21 cellular contexts compared by ENCODE assay signal in genomic region chr3:150084128-150084527, GRCh38.
"Had no signal": no experiment of that assay in that cellular context is flagged by ENCODE, and none has a peak within 500 bp of the region (broad histone marks: within the 10 kb centered on the region; RNA-seq: fewer than 3 reads in every experiment).

No MANE protein-coding gene starts in this region.

- H3K27me3 ChIP-seq: body of pancreas, right lobe of liver, thyroid gland had no signal

- H3K27ac Mint-ChIP-seq: activated B cell treated with CpG ODN at 0.5 μM for 24 hours; activated CD8-positive, alpha-beta T cell treated with anti-CD3 and anti-CD28 coated beads for 36 hours; activated naive CD4-positive, alpha-beta T cell treated with anti-CD3 and anti-CD28 coated beads, Interleukin-2, amount 50 U/mL, for 72 hours; nephron progenitor cell; stimulated activated effector memory CD8-positive, alpha-beta T cell treated with anti-CD3 and anti-CD28 coated beads, Interleukin-12 subunit alpha, Interleukin-12 subunit beta, amount 100 ng/mL, for 72 hours; T-helper 2 cell treated with Interferon-gamma antibody and Interleukin-4, amounts not matched to agents 5 μg/mL and 100 μg/mL, for 36 hours had no signal

- H3K4me3 Mint-ChIP-seq: activated B cell treated with CpG ODN at 0.5 μM for 24 hours; activated CD8-positive, alpha-beta T cell treated with anti-CD3 and anti-CD28 coated beads for 36 hours; activated T-cell treated with anti-CD3 and anti-CD28 coated beads, Interleukin-2, amount 50 U/mL, for 4 hours; nephron progenitor cell; stimulated activated effector memory CD8-positive, alpha-beta T cell treated with anti-CD3 and anti-CD28 coated beads, Interleukin-12 subunit alpha, Interleukin-12 subunit beta, amount 100 ng/mL, for 72 hours; T-helper 2 cell treated with Interferon-gamma antibody and Interleukin-4, amounts not matched to agents 5 μg/mL and 100 μg/mL, for 36 hours had no signal

- H3K9me3 Mint-ChIP-seq: activated B cell treated with CpG ODN at 0.5 μM for 24 hours; activated CD8-positive, alpha-beta T cell treated with anti-CD3 and anti-CD28 coated beads for 36 hours; activated naive CD4-positive, alpha-beta T cell treated with anti-CD3 and anti-CD28 coated beads, Interleukin-2, amount 50 U/mL, for 72 hours; activated T-cell treated with anti-CD3 and anti-CD28 coated beads, Interleukin-2, amount 50 U/mL, for 4 hours; stimulated activated effector memory CD8-positive, alpha-beta T cell treated with anti-CD3 and anti-CD28 coated beads, Interleukin-12 subunit alpha, Interleukin-12 subunit beta, amount 100 ng/mL, for 72 hours; T-helper 2 cell treated with Interferon-gamma antibody and Interleukin-4, amounts not matched to agents 5 μg/mL and 100 μg/mL, for 36 hours had no signal

- H3K4me1 ChIP-seq: body of pancreas, prostate gland, right lobe of liver had no signal

- DNase-seq: activated B cell treated with CpG ODN at 0.5 μM for 24 hours; activated CD4-positive, alpha-beta T cell treated with anti-CD3 and anti-CD28 coated beads for 48 hours; activated CD8-positive, alpha-beta T cell treated with anti-CD3 and anti-CD28 coated beads for 36 hours; activated effector memory CD4-positive, alpha-beta T cell treated with anti-CD3 and anti-CD28 coated beads, Interleukin-2, amount 50 U/mL, for 16 hours; activated T-cell treated with anti-CD3 and anti-CD28 coated beads, Interleukin-2, amount 50 U/mL, for 4 hours; amniotic stem cell; central memory CD4-positive, alpha-beta T cell; cortex of kidney; effector memory CD4-positive, alpha-beta T cell; left ventricle myocardium superior; mesendoderm; nephron progenitor cell; occipital lobe; right lobe of liver; SW 1271; thyroid gland had no signal

- H3K4me1 Mint-ChIP-seq: activated B cell treated with CpG ODN at 0.5 μM for 24 hours; stimulated activated effector memory CD8-positive, alpha-beta T cell treated with anti-CD3 and anti-CD28 coated beads, Interleukin-12 subunit alpha, Interleukin-12 subunit beta, amount 100 ng/mL, for 72 hours had no signal

- H3K4me3 ChIP-seq: body of pancreas, prostate gland, right lobe of liver, thyroid gland had no signal

- H3K36me3 ChIP-seq: prostate gland, right lobe of liver, thyroid gland had no signal

- H3K9me3 ChIP-seq: body of pancreas, prostate gland, right lobe of liver, thyroid gland had no signal

- H3K27ac ChIP-seq: body of pancreas, prostate gland, right lobe of liver, thyroid gland had no signal

- H3K36me3 Mint-ChIP-seq: activated naive CD4-positive, alpha-beta T cell treated with anti-CD3 and anti-CD28 coated beads, Interleukin-2, amount 50 U/mL, for 72 hours; stimulated activated effector memory CD8-positive, alpha-beta T cell treated with anti-CD3 and anti-CD28 coated beads, Interleukin-12 subunit alpha, Interleukin-12 subunit beta, amount 100 ng/mL, for 72 hours had no signal
